8 cellular contexts compared by ENCODE assay signal in genomic region chr14:103427485-103428443, GRCh38. TPM values are rescaled to one million over a fixed set of nuclear protein-coding genes. Genes with fewer than 3 reads are reported as not detected.
DNase-seq lines count a peak whose midpoint lies in the region; ATAC-seq, FAIRE-seq and TF ChIP-seq lines count a peak whose summit lies in the region.

No MANE protein-coding gene starts in this region.

- POLR2A ChIA-PET in H1 (lab: Charles Lee; ENCODE audit: partially characterized antibody), result interaction anchor here (0.6 to 2.1 kb wide), 3 partner anchors 8 to 134 kb away, joined by 3 to 6 read pairs (median 5); partner anchors contain the start of gene BAG5

- H3K14ac ChIP-seq in H1 (ENCODE audit: insufficient read length), result no peak overlapping the region

- no peak overlapping the region for H4K5ac ChIP-seq in H1 (ENCODE audit: insufficient read length, low read depth, low read length)

- no peak overlapping the region for H3K4me3 Mint-ChIP-seq in T-helper 1 cell treated with Interleukin-12 subunit alpha and Interleukin-12 subunit beta and Interleukin-4 antibody, amounts not matched to agents 30 μg/mL and 1 μg/mL, for 36 hours

- no peak overlapping the region for H3K4ac ChIP-seq in H1 (replicated peaks; ENCODE audit: insufficient read length, low read depth, low read length)

- H3K9ac ChIP-seq in H1 (replicated peaks in 1 of 4; ENCODE audit: extremely low read depth in 1 of 4, low read depth in 3 of 4, low read length in 3 of 4), result no peak overlapping the region

- H2BK15ac ChIP-seq in H1 (ENCODE audit: low read length), result no peak overlapping the region

- H3K79me2 ChIP-seq in H1 (ENCODE audit: control insufficient read depth in 1 of 2, insufficient read depth in 2 of 2, low read length in 2 of 2), result peaks cover 0 to 55% of the 10 kb centered on the region in 2 experiments; a peak in 2 of 4 replicates

- CTCF ChIA-PET in H1 (lab: Charles Lee; ENCODE audit: partially characterized antibody), result interaction anchor here (0.7 to 1.4 kb wide), 3 partner anchors 20 to 1647 kb away, joined by 3 to 4 read pairs (median 3); no protein-coding TSS in a partner anchor

- H3K4me1 Mint-ChIP-seq in T-helper 1 cell treated with Interleukin-12 subunit alpha and Interleukin-12 subunit beta and Interleukin-4 antibody, amounts not matched to agents 30 μg/mL and 1 μg/mL, for 36 hours (ENCODE audit: low read depth), result peaks cover 18% of the 10 kb centered on the region

- no peak overlapping the region for H4K91ac ChIP-seq in H1 (replicated peaks; ENCODE audit: insufficient read length, low read length)

- no peak overlapping the region for H3K18ac ChIP-seq in H1 (ENCODE audit: extremely low read depth, low read length)

- H3K9me3 Mint-ChIP-seq in T-helper 1 cell treated with Interleukin-12 subunit alpha and Interleukin-12 subunit beta and Interleukin-4 antibody, amounts not matched to agents 30 μg/mL and 1 μg/mL, for 36 hours, result no peaks in the 10 kb centered on the region

- no peak overlapping the region for H2BK20ac ChIP-seq in H1 (ENCODE audit: low read length)

- H3K27me3 Mint-ChIP-seq in T-helper 1 cell treated with Interleukin-12 subunit alpha and Interleukin-12 subunit beta and Interleukin-4 antibody, amounts not matched to agents 30 μg/mL and 1 μg/mL, for 36 hours (ENCODE audit: low read depth), result no peaks in the 10 kb centered on the region

- FAIRE-seq in H54 (lab: Jason Lieb, UNC) (peak; percentile 98), H1 (lab: Jason Lieb, UNC) (peak; percentile 13)

- H3K4me1 ChIP-seq in H1 (replicated peaks in 1 of 4; ENCODE audit: control insufficient read depth in 3 of 4, insufficient read depth in 4 of 4, low read length in 3 of 4), result peaks cover 3 to 7% (median 4%) of the 10 kb centered on the region in 4 experiments

- H3K56ac ChIP-seq in H1 (replicated peaks; ENCODE audit: insufficient read length, low read depth, low read length), result no peak overlapping the region

- H2AFZ ChIP-seq in H1 (ENCODE audit: low read length), result no peak overlapping the region

- no peak overlapping the region for H2AK5ac ChIP-seq in H1 (ENCODE audit: low read depth, low read length)

- H3K36me3 ChIP-seq in H1 (ENCODE audit: control insufficient read depth in 2 of 4, insufficient read depth in 4 of 4, low read length in 3 of 4), result no peaks in the 10 kb centered on the region

- H3K23me2 ChIP-seq in H1 (ENCODE audit: low read depth, low read length), result no peaks in the 10 kb centered on the region

- ATAC-seq in HG02571 (IDR thresholded peaks at IDR 0.05; ENCODE audit: unreplicated experiment) (no peak), omental fat pad (ENCODE audit: low FRiP score) (no peak)

- no peaks in the 10 kb centered on the region for H3K27me3 ChIP-seq in H1 (replicated peaks in 1 of 4; ENCODE audit: control insufficient read depth in 3 of 4, extremely low read depth in 1 of 4, insufficient read depth in 3 of 4, low read length in 3 of 4)

- TF ChIP-seq POLR2A in H54 (IDR thresholded peaks at IDR 0.05; ENCODE audit: low read depth, low read length) (no peak), H1 (IDR thresholded peaks at IDR 0.05; ENCODE audit: control extremely low read depth in 1 of 2, low read depth in 2 of 2, low read length in 2 of 2) (no peak)

- DNase-seq in H54 (ENCODE audit: insufficient read length, low spot score), result no peak
- DNase-seq in H1 (ENCODE audit: low read depth in 1 of 2, low spot score in 2 of 2), result peak in 1 of 2 experiments; percentile 15
- DNase-seq in skeletal muscle cell (ENCODE audit: low read depth), result peak; percentile 54
- DNase-seq in omental fat pad (ENCODE audit: low spot score), result no peak
- no peak for DNase-seq in GM20000 (ENCODE audit: low spot score)
- no peak for DNase-seq in SKM-1 treated with dmso at 0.1 percent for 144 hours (lab: John Stamatoyannopoulos, UW; ENCODE audit: unreplicated experiment)

- 0 out of 2 replicates have a peak, but pooled peaks cover 1% of the 10 kb centered on the region for H3K79me1 ChIP-seq in H1 (ENCODE audit: low read depth, low read length)

- no peak overlapping the region for H4K8ac ChIP-seq in H1 (ENCODE audit: extremely low read depth, insufficient read depth, low read length)

- no peaks in the 10 kb centered on the region for H3K9me3 ChIP-seq in H1 (ENCODE audit: insufficient read depth in 2 of 2, low read depth in 1 of 2, low read length in 1 of 2)

- H4K20me1 ChIP-seq in H1 (replicated peaks in 1 of 2; ENCODE audit: control insufficient read depth in 1 of 2, insufficient read depth in 2 of 2, low read length in 2 of 2), result peaks cover 0 to 3% of the 10 kb centered on the region in 2 experiments

- 0 out of 2 replicates have a peak overlapping the region, but pooled peaks have one; percentile 23 for H3K27ac ChIP-seq in H1 (ENCODE audit: low read depth, low read length)

- peak overlapping the region; percentile 39 for H3K27ac Mint-ChIP-seq in T-helper 1 cell treated with Interleukin-12 subunit alpha and Interleukin-12 subunit beta and Interleukin-4 antibody, amounts not matched to agents 30 μg/mL and 1 μg/mL, for 36 hours

- H3K23ac ChIP-seq in H1 (ENCODE audit: insufficient read length), result no peak overlapping the region

- H3K36me3 Mint-ChIP-seq in T-helper 1 cell treated with Interleukin-12 subunit alpha and Interleukin-12 subunit beta and Interleukin-4 antibody, amounts not matched to agents 30 μg/mL and 1 μg/mL, for 36 hours (ENCODE audit: low read depth), result peaks cover 14% of the 10 kb centered on the region

- H2BK12ac ChIP-seq in H1 (ENCODE audit: low read depth, low read length), result no peak overlapping the region

- TF ChIP-seq CTCF in H1 (IDR thresholded peaks at IDR 0.05; ENCODE audit: control extremely low read depth in 1 of 3, insufficient read depth in 1 of 3, low read depth in 1 of 3, low read length in 3 of 3) (no peak), omental fat pad (IDR thresholded peaks at IDR 0.05) (no peak), GM20000 (IDR thresholded peaks at IDR 0.05; ENCODE audit: extremely low read depth, missing control alignments) (no peak)

- no peak for TF ChIP-seq EP300 in H1 (IDR thresholded peaks at IDR 0.05; ENCODE audit: borderline replicate concordance in 1 of 2, low read depth in 2 of 2, low read length in 2 of 2)

- H3K4me2 ChIP-seq in H1 (ENCODE audit: insufficient read depth in 1 of 2, low read depth in 2 of 2, low read length in 2 of 2), result no peak overlapping the region

- no peak for TF ChIP-seq RAD21 in H1 (IDR thresholded peaks at IDR 0.05 in 1 of 2, conservative IDR thresholded peaks at IDR 0.05 in 1 of 2; ENCODE audit: low read depth in 2 of 2, low read length in 2 of 2)

- H2BK5ac ChIP-seq in H1 (ENCODE audit: low read depth, low read length), result no peak overlapping the region

- H3K4me3 ChIP-seq in H1 (ENCODE audit: extremely low read depth in 1 of 4, insufficient read depth in 2 of 4, low read depth in 3 of 4, low read length in 4 of 4) (no peak overlapping the region), skeletal muscle cell (ENCODE audit: low read depth, low read length) (no peak overlapping the region)

- no peak overlapping the region for H2BK120ac ChIP-seq in H1 (replicated peaks; ENCODE audit: low read depth, low read length)

- 94% methylated on average over 3 of the region's 3 CpGs; no CpG with 5 or more reads in 1 of the 2 experiments for WGBS in H1 (ENCODE audit: extremely low coverage in 1 of 2, insufficient coverage in 1 of 2, insufficient read length in 1 of 2, insufficient replicate concordance in 2 of 2, low coverage in 1 of 2, low lambda C conversion rate in 2 of 2, missing lambda C conversion rate in 1 of 2), 2 experiments

TF ChIP-seq in H1, 55 proteins besides CTCF, POLR2A, EP300 and RAD21:
- TF ChIP-seq TEAD4 (IDR thresholded peaks at IDR 0.05; ENCODE audit: low read depth, low read length) (0 out of 2 replicates have a peak, but pooled peaks have one; percentile 43), BACH1 (IDR thresholded peaks at IDR 0.05; ENCODE audit: low read length) (no peak), YY1 (IDR thresholded peaks at IDR 0.05; ENCODE audit: low read depth, low read length) (peak; percentile 83)

RNA-seq across cellular contexts. Expression of gene MARK3, which starts 42.5 kb away (rescaled TPM):
- 76.6 and 76.9 TPM in 2 replicates for total RNA-seq in H1 (2021; fragmentation: NEBNext Ultra II Directional; extraction: Animal tissue kit (Norgen Biotek cat#: 25700))
- polyA plus RNA-seq in H1 (2011; rRNA removed), result 37.6 and 39.4 TPM in 2 replicates
- polyA plus RNA-seq in H1 (2011; cell fraction: cytosol; rRNA removed), result 58.3 TPM
- 56.3 TPM for polyA plus RNA-seq in H1 (2011; cell fraction: nucleus; rRNA removed)
- 59.9 to 69.8 TPM (median 62.5 TPM) in 4 replicates for polyA plus RNA-seq in H1 (2012, experiment 1 of 2)
- 9.7 TPM for polyA plus RNA-seq in H1 (2012, experiment 2 of 2)
- polyA plus RNA-seq in H1 (2013, experiment 1 of 2), result 42.6 TPM
- 40.8 TPM for polyA plus RNA-seq in H1 (2013, experiment 2 of 2)
- polyA minus RNA-seq in H1 (2011; rRNA and poly(A)+ RNA removed), result 67.6 and 67.8 TPM in 2 replicates
- 37.8 TPM for polyA minus RNA-seq in H1 (2011; cell fraction: cytosol; rRNA and poly(A)+ RNA removed)
- polyA minus RNA-seq in H1 (2011; cell fraction: nucleus; rRNA and poly(A)+ RNA removed), result 75.3 TPM
- total RNA-seq in omental fat pad, result 100 to 1,000 TPM in 3 of 4 donors, 10 to 100 TPM in 1; 78.8 to 133 (median 121) TPM
